8 cellular contexts compared by ENCODE assay signal in the genomic region with DNA sequence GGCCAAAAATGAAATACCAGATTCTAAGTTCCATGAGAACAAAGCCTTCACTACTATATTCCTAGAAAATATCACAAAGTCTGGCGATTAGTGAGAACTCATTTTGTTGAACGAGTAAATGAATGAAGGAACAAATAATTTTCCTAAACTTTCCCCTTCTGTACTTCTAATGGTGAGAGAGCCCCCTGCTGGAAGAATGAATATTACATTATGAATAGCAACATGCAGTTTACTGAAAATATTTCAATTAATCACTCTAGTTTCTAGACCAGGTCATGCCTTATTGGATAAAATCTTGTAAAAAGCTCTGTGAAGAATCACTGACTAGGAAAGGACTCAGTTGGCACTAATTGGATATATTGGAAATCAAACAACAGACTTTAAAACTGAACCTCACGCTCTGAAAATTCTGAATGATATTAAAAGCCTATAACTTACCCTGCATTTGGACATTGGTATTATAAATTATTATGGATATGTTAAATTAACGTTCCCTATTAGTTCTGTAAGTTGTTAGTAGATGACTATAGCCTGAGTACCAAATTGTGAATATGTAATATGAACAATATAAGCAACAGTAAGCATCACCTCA. TPM values are rescaled to one million over a fixed set of nuclear protein-coding genes. Genes with fewer than 3 reads are reported as not detected.
DNase-seq lines count a peak whose midpoint lies in the region; ATAC-seq and TF ChIP-seq lines count a peak whose summit lies in the region.

No MANE protein-coding gene starts in this region.

- H3K9ac ChIP-seq in IMR-90 (ENCODE audit: low read depth, low read length) (no peak overlapping the region), OCI-LY3 (ENCODE audit: low read length) (no peak overlapping the region)

- H3K36me3 ChIP-seq in IMR-90 (ENCODE audit: control insufficient read depth, insufficient read depth, low read length) = no peaks in the 10 kb centered on the region
- H3K36me3 ChIP-seq in OCI-LY3 (replicated peaks; ENCODE audit: low read depth, low read length) = no peaks in the 10 kb centered on the region

- H3K4ac ChIP-seq in IMR-90 (ENCODE audit: low read depth, low read length) = no peak overlapping the region

- DNase-seq in DMS 273 (lab: John Stamatoyannopoulos, UW; ENCODE audit: unreplicated experiment) (peak; percentile 88), IMR-90 (peak; percentile 58), dorsolateral prefrontal cortex (no peak), myocyte (ENCODE audit: low read depth) (peak; percentile 78)
- DNase-seq in activated CD4-positive, alpha-beta memory T cell treated with anti-CD3 and anti-CD28 coated beads, Interleukin-2, amount 10 ng/mL, durations not matched to agents 7 days and 5 days = no peak

- H2BK15ac ChIP-seq in IMR-90 (ENCODE audit: low read depth, low read length) = no peak overlapping the region

- peak; percentile 85 for TF ChIP-seq RAD21 in IMR-90 (IDR thresholded peaks at IDR 0.05; ENCODE audit: low read length)

- no peak overlapping the region for H3K27ac Mint-ChIP-seq in activated CD4-positive, alpha-beta memory T cell treated with anti-CD3 and anti-CD28 coated beads, Interleukin-2, amount 10 ng/mL, durations not matched to agents 7 days and 5 days

- H4K91ac ChIP-seq in IMR-90 (ENCODE audit: insufficient read depth, low read depth, low read length) = no peak overlapping the region

- no peak for TF ChIP-seq POLR2A in IMR-90 (IDR thresholded peaks at IDR 0.05; ENCODE audit: low read depth, low read length)

- no TSS peak for BruUV-seq in IMR-90 (replicated peaks; lab: Mats Ljungman, UMichigan)

- no peak overlapping the region for H2BK120ac ChIP-seq in IMR-90 (ENCODE audit: low read depth, low read length)

- no peak overlapping the region for H3K4me3 ChIP-seq in IMR-90 (ENCODE audit: insufficient read depth, low read depth, low read length)
- no peak overlapping the region for H3K4me3 ChIP-seq in OCI-LY3 (ENCODE audit: low read length)
- H3K4me3 ChIP-seq in dorsolateral prefrontal cortex = no peak overlapping the region

- H3K4me1 ChIP-seq in IMR-90 (ENCODE audit: control insufficient read depth, insufficient read depth, low read length) (no peaks in the 10 kb centered on the region), OCI-LY3 (ENCODE audit: low read length) (peaks cover 4% of the 10 kb centered on the region)

- POLR2A ChIA-PET in IMR-90 (lab: Charles Lee; ENCODE audit: unreplicated experiment) = no interaction called here
- POLR2A ChIA-PET in activated CD4-positive, alpha-beta memory T cell treated with anti-CD3 and anti-CD28 coated beads, Interleukin-2, amount 10 ng/mL, durations not matched to agents 7 days and 5 days (lab: Charles Lee) = interaction anchor here (1.7 kb wide), 1 partner anchor 27 kb away, joined by 4 read pairs; no protein-coding TSS in a partner anchor

- H3K79me2 ChIP-seq in OCI-LY3 (ENCODE audit: low read length) = no peaks in the 10 kb centered on the region

- CTCF ChIA-PET in IMR-90 (lab: Yijun Ruan, JAX) = interaction anchor here (0.6 to 3.6 kb wide), 3 partner anchors 9 to 209 kb away, joined by 4 to 27 read pairs (median 6); no protein-coding TSS in a partner anchor
- CTCF ChIA-PET in activated CD4-positive, alpha-beta memory T cell treated with anti-CD3 and anti-CD28 coated beads, Interleukin-2, amount 10 ng/mL, durations not matched to agents 7 days and 5 days (lab: Charles Lee) = interaction anchor here (1.0 to 5.7 kb wide), 9 partner anchors 10 to 336 kb away, joined by 3 to 47 read pairs (median 4); no protein-coding TSS in a partner anchor

- H3K14ac ChIP-seq in IMR-90 (replicated peaks; ENCODE audit: low read depth, low read length) = no peak overlapping the region

- TF ChIP-seq CTCF in IMR-90 (conservative IDR thresholded peaks at IDR 0.05; ENCODE audit: low read depth, low read length) (peak; percentile 79), OCI-LY3 (IDR thresholded peaks at IDR 0.05; ENCODE audit: low read depth, low read length) (peak; percentile 88), dorsolateral prefrontal cortex (IDR thresholded peaks at IDR 0.05 in 54 of 56, conservative IDR thresholded peaks at IDR 0.05 in 2 of 56; ENCODE audit: low read depth in 1 of 56, partially characterized antibody in 56 of 56) (peak; percentile 70 to 96 (median 85))

- H2BK20ac ChIP-seq in IMR-90 (ENCODE audit: low read depth, low read length) = no peak overlapping the region

- H3K36me3 Mint-ChIP-seq in activated CD4-positive, alpha-beta memory T cell treated with anti-CD3 and anti-CD28 coated beads, Interleukin-2, amount 10 ng/mL, durations not matched to agents 7 days and 5 days (ENCODE audit: low read depth) = no peaks in the 10 kb centered on the region

- ATAC-seq in IMR-90 (ENCODE audit: low read depth) = peak; percentile 79
- no peak for ATAC-seq in HG03039 (IDR thresholded peaks at IDR 0.05; ENCODE audit: unreplicated experiment)
- no peak for ATAC-seq in HG03565 (IDR thresholded peaks at IDR 0.05; ENCODE audit: unreplicated experiment)

- no peak overlapping the region for H3K56ac ChIP-seq in IMR-90 (ENCODE audit: extremely low read depth, insufficient read depth, low read length)

- intact Hi-C loops in IMR-90 (cut with micrococcal nuclease) (loop anchor here (1.0 to 5.0 kb wide), 5 partner anchors 87 to 735 kb away; no protein-coding TSS in a partner anchor), dorsolateral prefrontal cortex (cut with DNase I) (loop anchor here (2.0 to 10.0 kb wide), 2 partner anchors 209 to 725 kb away; no protein-coding TSS in a partner anchor)

- H3K27me3 Mint-ChIP-seq in activated CD4-positive, alpha-beta memory T cell treated with anti-CD3 and anti-CD28 coated beads, Interleukin-2, amount 10 ng/mL, durations not matched to agents 7 days and 5 days = peaks cover 5% of the 10 kb centered on the region

- no peaks in the 10 kb centered on the region for H3K79me1 ChIP-seq in IMR-90 (ENCODE audit: low read depth in 1 of 2, low read length in 2 of 2)

- H3K18ac ChIP-seq in IMR-90 (ENCODE audit: low read depth, low read length) = no peak overlapping the region

- H4K20me1 ChIP-seq in IMR-90 (ENCODE audit: insufficient read depth, low read length) (no peaks in the 10 kb centered on the region), OCI-LY3 (ENCODE audit: insufficient read depth, low read length) (no peaks in the 10 kb centered on the region)

- no peaks in the 10 kb centered on the region for H3K9me1 ChIP-seq in IMR-90 (ENCODE audit: insufficient read depth, low read length)

- H2AFZ ChIP-seq in IMR-90 (replicated peaks; ENCODE audit: low read length, poor library complexity) (no peak overlapping the region), OCI-LY3 (ENCODE audit: low read depth, low read length) (no peak overlapping the region)

- H3K4me2 ChIP-seq in IMR-90 (ENCODE audit: low read depth, low read length) (no peak overlapping the region), OCI-LY3 (ENCODE audit: low read length) (peak overlapping the region; percentile 35; the same call in 1 of the 2 replicates)

- H3K4me3 Mint-ChIP-seq in activated CD4-positive, alpha-beta memory T cell treated with anti-CD3 and anti-CD28 coated beads, Interleukin-2, amount 10 ng/mL, durations not matched to agents 7 days and 5 days = no peak overlapping the region

- WGBS in IMR-90 (ENCODE audit: extremely low coverage in 2 of 2, insufficient read length in 1 of 2), 2 experiments = no CpG with 5 or more reads among the region's 4 CpGs

- H3K4me1 Mint-ChIP-seq in activated CD4-positive, alpha-beta memory T cell treated with anti-CD3 and anti-CD28 coated beads, Interleukin-2, amount 10 ng/mL, durations not matched to agents 7 days and 5 days = no peaks in the 10 kb centered on the region

- no peak overlapping the region for H2AK5ac ChIP-seq in IMR-90 (ENCODE audit: low read depth, low read length)

- no peak overlapping the region for H4K8ac ChIP-seq in IMR-90 (ENCODE audit: low read depth in 2 of 2, low read length in 2 of 2)

- in situ Hi-C loops in IMR-90 (cut with MboI; ENCODE audit: low sequenced_read_pairs) = loop anchor here (5.0 to 25.0 kb wide), 3 partner anchors 207 to 747 kb away; no protein-coding TSS in a partner anchor

- no peak overlapping the region for H3K27ac ChIP-seq in IMR-90 (ENCODE audit: insufficient read depth, low read length)
- H3K27ac ChIP-seq in OCI-LY3 (ENCODE audit: low read length) = no peak overlapping the region
- no peak overlapping the region for H3K27ac ChIP-seq in dorsolateral prefrontal cortex

- dilution Hi-C loops in IMR-90 (cut with HindIII; ENCODE audit: low sequenced_read_pairs, unreplicated experiment) = no loop called here

- no peak overlapping the region for H4K5ac ChIP-seq in IMR-90 (ENCODE audit: low read depth, low read length)

- H3K27me3 ChIP-seq in IMR-90 (ENCODE audit: control insufficient read depth, insufficient read depth, low read length) = no peaks in the 10 kb centered on the region; the same call in 1 of the 2 replicates
- peaks cover 27% of the 10 kb centered on the region for H3K27me3 ChIP-seq in OCI-LY3 (ENCODE audit: low read depth, low read length)
- no peaks in the 10 kb centered on the region for H3K27me3 ChIP-seq in dorsolateral prefrontal cortex

- H2AK9ac ChIP-seq in IMR-90 (replicated peaks; ENCODE audit: low read depth, low read length, poor library complexity) = no peak overlapping the region

- no peak overlapping the region for H3K23ac ChIP-seq in IMR-90 (ENCODE audit: low read depth, low read length)

- no peak overlapping the region for H2BK5ac ChIP-seq in IMR-90 (ENCODE audit: low read depth, low read length, poor library complexity, severe bottlenecking)

- H3K9me3 Mint-ChIP-seq in activated CD4-positive, alpha-beta memory T cell treated with anti-CD3 and anti-CD28 coated beads, Interleukin-2, amount 10 ng/mL, durations not matched to agents 7 days and 5 days = peaks cover 2% of the 10 kb centered on the region

- H3K9me3 ChIP-seq in IMR-90 (ENCODE audit: control insufficient read depth, insufficient read depth, low read length) (no peaks in the 10 kb centered on the region), OCI-LY3 (ENCODE audit: insufficient read depth, low read length) (no peaks in the 10 kb centered on the region)

TF ChIP-seq in IMR-90, 13 proteins besides CTCF, POLR2A, EP300 and RAD21 (continues in another document):
- TF ChIP-seq CEBPB (IDR thresholded peaks at IDR 0.05; ENCODE audit: low read depth, low read length) = no peak
- no peak for TF ChIP-seq MXI1 (IDR thresholded peaks at IDR 0.05; ENCODE audit: borderline replicate concordance, low read depth, low read length)
- TF ChIP-seq BHLHE40 (IDR thresholded peaks at IDR 0.05; ENCODE audit: low read depth, low read length) = no peak
- no peak for TF ChIP-seq MAFK (IDR thresholded peaks at IDR 0.05; ENCODE audit: low read depth, low read length)
- TF ChIP-seq SMC3 (IDR thresholded peaks at IDR 0.05; ENCODE audit: low read depth, low read length) = peak; percentile 90

RNA-seq across cellular contexts. Expression of gene MTPN, which starts 32.4 kb away (rescaled TPM):
- total RNA-seq in IMR-90 (2012; rRNA removed) (58.8 and 107 TPM in 2 replicates), dorsolateral prefrontal cortex (100 to 1,000 TPM in 115 of 120 experiments, 10 to 100 TPM in 5; 80.0 to 205 (median 144) TPM), myocyte (129 and 135 TPM in 2 replicates)
- 89.6 and 94.4 TPM in 2 replicates for polyA plus RNA-seq in IMR-90 (2012; rRNA removed)
- polyA plus RNA-seq in IMR-90 (2012; cell fraction: cytosol; rRNA removed) = 13.3 and 19.2 TPM in 2 replicates
- 2.9 and 20.3 TPM in 2 replicates for polyA plus RNA-seq in IMR-90 (2012; cell fraction: nucleus; rRNA removed; ENCODE audit: low replicate concordance)
- polyA plus RNA-seq in myocyte (2012) = 151 TPM
- 100 to 1,000 TPM; 135 to 142 TPM for total RNA-seq in activated CD4-positive, alpha-beta memory T cell treated with anti-CD3 and anti-CD28 coated beads, Interleukin-2, amount 10 ng/mL, durations not matched to agents 7 days and 5 days

Comparison
In these comparisons a context has a peak if more than half of its experiments do, and no peak if none do; other contexts are left out.
1. DNase-seq: peak in DMS 273 (single experiment), IMR-90 (single experiment) and myocyte (single experiment); none in dorsolateral prefrontal cortex (0 of 10) and activated CD4-positive, alpha-beta memory T cell treated with anti-CD3 and anti-CD28 coated beads, Interleukin-2, amount 10 ng/mL, durations not matched to agents 7 days and 5 days (single experiment).
2. Peak in every context shown above with its lines, with median percentiles within 50 percentile points of each other: CTCF ChIP-seq.